Comparison of ENCODE assay signal across 26 cellular contexts in genomic region chr18:36307513-36307912, GRCh38. TPM values are rescaled to one million over a fixed set of nuclear protein-coding genes. Genes with fewer than 3 reads are reported as not detected.
"Had no signal": no experiment of that assay in that cellular context is flagged by ENCODE, and none has a peak within 500 bp of the region (broad histone marks: within the 10 kb centered on the region; RNA-seq: fewer than 3 reads in every experiment).

No MANE protein-coding gene starts in this region.

- H3K27ac Mint-ChIP-seq: activated CD4-positive, alpha-beta T cell treated with anti-CD3 and anti-CD28 coated beads for 36 hours; activated naive CD8-positive, alpha-beta T cell treated with anti-CD3 and anti-CD28 coated beads, Interleukin-2, amount 10 ng/mL, durations not matched to agents 7 days and 5 days; activated T-helper 17 cell treated with anti-CD3 and anti-CD28 coated beads, Interleukin-2, amount 50 U/mL, for 72 hours; endodermal cell; natural killer cell; WTC11 had no signal

- H3K9me3 Mint-ChIP-seq: activated naive CD8-positive, alpha-beta T cell treated with anti-CD3 and anti-CD28 coated beads, Interleukin-2, amount 10 ng/mL, durations not matched to agents 7 days and 5 days; activated T-helper 17 cell treated with anti-CD3 and anti-CD28 coated beads, Interleukin-2, amount 50 U/mL, for 72 hours; endodermal cell; natural killer cell; WTC11 had no signal

- FAIRE-seq: colon, frontal cortex, pancreas, TTC549 had no signal

- H3K36me3 Mint-ChIP-seq: activated naive CD8-positive, alpha-beta T cell treated with anti-CD3 and anti-CD28 coated beads, Interleukin-2, amount 10 ng/mL, durations not matched to agents 7 days and 5 days; natural killer cell; WTC11 had no signal

- H3K27me3 ChIP-seq: body of pancreas, pancreas, sigmoid colon, thyroid gland had no signal

- ATAC-seq: activated CD4-positive, alpha-beta T cell treated with anti-CD3 and anti-CD28 coated beads for 36 hours; activated T-helper 17 cell treated with anti-CD3 and anti-CD28 coated beads, Interleukin-2, amount 50 U/mL, for 72 hours; body of pancreas; natural killer cell; pancreas; WTC11 had no signal

- H3K9me3 ChIP-seq: body of pancreas, left ventricle myocardium inferior, pancreas, sigmoid colon, thyroid gland had no signal

- H3K4me1 ChIP-seq: body of pancreas, pancreas, sigmoid colon, thyroid gland had no signal

- H3K27ac ChIP-seq: body of pancreas, dorsolateral prefrontal cortex, left ventricle myocardium inferior, pancreas, sigmoid colon, thyroid gland had no signal

- H3K36me3 ChIP-seq: left ventricle myocardium inferior, pancreas, sigmoid colon, thyroid gland had no signal

- DNase-seq: activated CD4-positive, alpha-beta T cell treated with anti-CD3 and anti-CD28 coated beads for 36 hours; activated CD4-positive, alpha-beta T cell treated with anti-CD3 and anti-CD28 coated beads, Interleukin-2, amount 50 U/mL, for 48 hours; activated naive CD4-positive, alpha-beta T cell treated with Interleukin-2 at 50 U/mL for 16 hours; activated naive CD8-positive, alpha-beta T cell treated with anti-CD3 and anti-CD28 coated beads, Interleukin-2, amount 10 ng/mL, durations not matched to agents 7 days and 5 days; amygdala; body of pancreas; central memory CD4-positive, alpha-beta T cell; dorsolateral prefrontal cortex; endodermal cell; left ventricle myocardium inferior; mammary epithelial cell; natural killer cell; pancreas; sigmoid colon; stimulated activated CD4-positive, alpha-beta T cell treated with anti-CD3 and anti-CD28 coated beads, Interleukin-12 subunit alpha, Interleukin-12 subunit beta, amount 100 ng/mL, for 4 hours; stimulated activated CD4-positive, alpha-beta T cell treated with anti-CD3 and anti-CD28 coated beads, Interleukin-1b, Interleukin-23, amount 100 ng/mL, for 48 hours; stimulated activated CD8-positive, alpha-beta memory T cell treated with anti-CD3 and anti-CD28 coated beads, Interleukin-4, amount 100 ng/mL, for 48 hours; stimulated activated naive CD4-positive, alpha-beta T cell; thyroid gland had no signal

- H3K4me1 Mint-ChIP-seq: activated CD4-positive, alpha-beta T cell treated with anti-CD3 and anti-CD28 coated beads for 36 hours; activated naive CD8-positive, alpha-beta T cell treated with anti-CD3 and anti-CD28 coated beads, Interleukin-2, amount 10 ng/mL, durations not matched to agents 7 days and 5 days; activated T-helper 17 cell treated with anti-CD3 and anti-CD28 coated beads, Interleukin-2, amount 50 U/mL, for 72 hours; natural killer cell had no signal

- H3K4me3 Mint-ChIP-seq: activated CD4-positive, alpha-beta T cell treated with anti-CD3 and anti-CD28 coated beads for 36 hours; activated naive CD8-positive, alpha-beta T cell treated with anti-CD3 and anti-CD28 coated beads, Interleukin-2, amount 10 ng/mL, durations not matched to agents 7 days and 5 days; activated T-helper 17 cell treated with anti-CD3 and anti-CD28 coated beads, Interleukin-2, amount 50 U/mL, for 72 hours; endodermal cell; natural killer cell; WTC11 had no signal

- H3K4me3 ChIP-seq: body of pancreas, dorsolateral prefrontal cortex, left ventricle myocardium inferior, pancreas, sigmoid colon, thyroid gland had no signal

RNA-seq across cellular contexts. Expression of gene FHOD3, which starts 10.0 kb away (rescaled TPM):
- total RNA-seq: activated CD4-positive, alpha-beta T cell treated with anti-CD3 and anti-CD28 coated beads for 36 hours; activated naive CD8-positive, alpha-beta T cell treated with anti-CD3 and anti-CD28 coated beads, Interleukin-2, amount 10 ng/mL, durations not matched to agents 7 days and 5 days; activated T-helper 17 cell treated with anti-CD3 and anti-CD28 coated beads, Interleukin-2, amount 50 U/mL, for 72 hours; mononuclear cell; natural killer cell; T-helper 2 cell treated with Interferon-gamma antibody and Interleukin-4, amounts not matched to agents 100 ng/mL and 5 ng/mL, for 36 hours had no signal
